ENCODE assay signal across 8 cellular contexts in the genomic region with DNA sequence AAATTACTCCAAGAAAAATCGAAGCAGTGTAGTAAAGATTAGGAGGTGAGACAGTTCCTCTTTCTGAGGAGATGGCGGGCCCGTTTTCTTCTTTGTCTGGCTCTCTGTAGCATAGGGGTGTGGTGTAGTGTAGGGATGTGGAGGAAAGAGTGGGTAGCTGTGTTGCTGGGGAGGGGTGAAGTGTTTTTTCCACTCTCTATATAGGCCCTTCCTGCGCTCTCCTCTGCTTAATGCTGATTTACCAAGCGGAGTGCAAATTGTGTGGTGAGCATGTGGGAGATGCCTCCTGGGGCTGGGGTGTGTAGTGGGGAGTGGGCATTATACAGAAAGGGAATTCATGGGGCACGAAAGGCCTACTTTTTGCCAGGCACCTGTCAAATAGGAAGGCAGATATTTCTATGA.
DNase-seq lines count a peak whose midpoint lies in the region; ATAC-seq and TF ChIP-seq lines count a peak whose summit lies in the region.

No MANE protein-coding gene starts in this region.

- no peak for TF ChIP-seq POLR2A in ovary (IDR thresholded peaks at IDR 0.05)
- TF ChIP-seq POLR2A in breast epithelium (IDR thresholded peaks at IDR 0.05): no peak

- 84 to 86% (median 85%) methylated on average over 6 of the region's 6 CpGs for WGBS in ovary, 3 donors

- H3K27ac Mint-ChIP-seq in naive thymus-derived CD4-positive, alpha-beta T cell: peak overlapping the region; percentile 86 to 99 (median 92)

- peaks cover 45 to 74% (median 63%) of the 10 kb centered on the region in 7 donors for H3K4me1 Mint-ChIP-seq in naive thymus-derived CD4-positive, alpha-beta T cell

- peak; percentile 36 for ATAC-seq in HG02763 (IDR thresholded peaks at IDR 0.05; ENCODE audit: unreplicated experiment)
- ATAC-seq in naive thymus-derived CD4-positive, alpha-beta T cell: peak; percentile 48

- H3K36me3 ChIP-seq in naive thymus-derived CD4-positive, alpha-beta T cell (ENCODE audit: control insufficient read depth in 2 of 3, insufficient read depth in 3 of 3, low read length in 3 of 3): no peaks in the 10 kb centered on the region
- H3K36me3 ChIP-seq in ovary: no peaks in the 10 kb centered on the region
- H3K36me3 ChIP-seq in breast epithelium: no peaks in the 10 kb centered on the region

- no peaks in the 10 kb centered on the region for H3K9me3 ChIP-seq in naive thymus-derived CD4-positive, alpha-beta T cell (ENCODE audit: control insufficient read depth in 2 of 3, low read length in 3 of 3)
- H3K9me3 ChIP-seq in ovary: no peaks in the 10 kb centered on the region
- H3K9me3 ChIP-seq in breast epithelium: no peaks in the 10 kb centered on the region

- H3K4me3 ChIP-seq in GM08714 (ENCODE audit: low read length) (peak overlapping the region; percentile 94), ovary (no peak overlapping the region), breast epithelium (no peak overlapping the region)
- peak overlapping the region; percentile 68 for H3K4me3 ChIP-seq in naive thymus-derived CD4-positive, alpha-beta T cell (ENCODE audit: low read length)

- POLR2A ChIA-PET in naive thymus-derived CD4-positive, alpha-beta T cell (lab: Charles Lee): interaction anchor here (0.6 to 9.3 kb wide), 17 partner anchors 9 to 241 kb away, joined by 3 to 226 read pairs (median 6); partner anchors contain the start of genes EIF4A2, RPL39L and ST6GAL1

- peaks cover 0 to 45% (median 20%) of the 10 kb centered on the region in 5 donors for H3K36me3 Mint-ChIP-seq in naive thymus-derived CD4-positive, alpha-beta T cell

- CTCF ChIA-PET in naive thymus-derived CD4-positive, alpha-beta T cell (lab: Charles Lee): interaction anchor here (1.2 to 2.2 kb wide), 4 partner anchors 12 to 176 kb away, joined by 5 to 11 read pairs (median 7); no protein-coding TSS in a partner anchor

- TF ChIP-seq CTCF in ovary (IDR thresholded peaks at IDR 0.05) (no peak), breast epithelium (IDR thresholded peaks at IDR 0.05) (no peak)

- no peak for TF ChIP-seq EP300 in ovary (IDR thresholded peaks at IDR 0.05)

- H3K27me3 Mint-ChIP-seq in naive thymus-derived CD4-positive, alpha-beta T cell: no peaks in the 10 kb centered on the region

- peaks cover 0 to 9% (median 0%) of the 10 kb centered on the region in 11 donors for H3K9me3 Mint-ChIP-seq in naive thymus-derived CD4-positive, alpha-beta T cell

- intact Hi-C loops in naive thymus-derived CD4-positive, alpha-beta T cell (cut with micrococcal nuclease): loop anchor here (1.0 to 10.0 kb wide), 5 partner anchors 18 to 1088 kb away; partner anchors contain the start of genes TRA2B (in 2 of the 2), DNAJB11 (in 1 of the 2) and TBCCD1 (in 1 of the 2)
- intact Hi-C loops in ovary (cut with DNase I) (no loop called here), breast epithelium (cut with DNase I; ENCODE audit: low total_unique reads) (loop anchor here (2.0 kb wide), 1 partner anchor 60 kb away; no protein-coding TSS in a partner anchor)

- peak; percentile 32 to 71 for DNase-seq in activated CD4-positive, alpha-beta T cell treated with anti-CD3 and anti-CD28 coated beads, Interleukin-2, amount 50 U/mL, for 24 hours (ENCODE audit: low read depth in 1 of 2, low spot score in 1 of 2)
- peak in 7 of 9 donors; percentile 53 to 76 (median 66) for DNase-seq in naive thymus-derived CD4-positive, alpha-beta T cell
- DNase-seq in amniotic stem cell (lab: John Stamatoyannopoulos, UW): no peak
- DNase-seq in inferior parietal cortex (ENCODE audit: extremely low spot score): no peak
- no peak for DNase-seq in ovary
- DNase-seq in breast epithelium (ENCODE audit: low spot score in 2 of 2): no peak

- H3K4me3 Mint-ChIP-seq in naive thymus-derived CD4-positive, alpha-beta T cell: peak overlapping the region; percentile 88 to 97 (median 93)

- H3K27me3 ChIP-seq in naive thymus-derived CD4-positive, alpha-beta T cell (ENCODE audit: control insufficient read depth in 2 of 2, insufficient read depth in 2 of 2, low read length in 2 of 2): no peaks in the 10 kb centered on the region
- H3K27me3 ChIP-seq in ovary (no peaks in the 10 kb centered on the region), breast epithelium (no peaks in the 10 kb centered on the region)

- H3K4me1 ChIP-seq in naive thymus-derived CD4-positive, alpha-beta T cell (ENCODE audit: control insufficient read depth in 2 of 2, insufficient read depth in 2 of 2, low read length in 2 of 2): peaks cover 31 to 42% of the 10 kb centered on the region in 2 donors
- H3K4me1 ChIP-seq in ovary (ENCODE audit: insufficient read depth) (no peaks in the 10 kb centered on the region), breast epithelium (no peaks in the 10 kb centered on the region)

- peak overlapping the region; percentile 78 for H3K27ac ChIP-seq in naive thymus-derived CD4-positive, alpha-beta T cell (ENCODE audit: low read depth, low read length)
- no peak overlapping the region for H3K27ac ChIP-seq in ovary
- no peak overlapping the region for H3K27ac ChIP-seq in breast epithelium

Comparison
In these comparisons a context has a peak if more than half of its experiments do, and no peak if none do; other contexts are left out.
1. H3K4me3 ChIP-seq: peak in GM08714 (single experiment) and naive thymus-derived CD4-positive, alpha-beta T cell (single experiment); none in ovary (single experiment) and breast epithelium (0 of 3).
2. DNase-seq: peak in activated CD4-positive, alpha-beta T cell treated with anti-CD3 and anti-CD28 coated beads, Interleukin-2, amount 50 U/mL, for 24 hours (2 of 2) and naive thymus-derived CD4-positive, alpha-beta T cell (7 of 9); none in amniotic stem cell (single experiment), inferior parietal cortex (single experiment), ovary (0 of 5) and breast epithelium (0 of 2).
3. intact Hi-C loops: an anchor here in naive thymus-derived CD4-positive, alpha-beta T cell (1.0 to 10.0 kb wide) and breast epithelium (2.0 kb wide); none called in ovary.